Comparison of ENCODE assay signal across 1 cellular context in genomic region chr4:139704915-139705485, GRCh38.
TF ChIP-seq lines count a peak whose summit lies in the region.

No MANE protein-coding gene starts in this region.

TF ChIP-seq in H1, 55 proteins besides CTCF, POLR2A, EP300 and RAD21 (continued from another document):
- TF ChIP-seq ATF2 (IDR thresholded peaks at IDR 0.05; ENCODE audit: low read length) (no peak), ATF3 (IDR thresholded peaks at IDR 0.05; ENCODE audit: insufficient read depth, low read depth, low read length) (no peak), YY1 (IDR thresholded peaks at IDR 0.05; ENCODE audit: low read depth, low read length) (no peak), MAX (IDR thresholded peaks at IDR 0.05) (no peak), CHD7 (IDR thresholded peaks at IDR 0.05; ENCODE audit: insufficient replicate concordance, low read length) (no peak), SAP30 (IDR thresholded peaks at IDR 0.05; ENCODE audit: insufficient read depth, insufficient replicate concordance, low read length) (no peak), FOSL1 (IDR thresholded peaks at IDR 0.05; ENCODE audit: insufficient read depth, low read depth, low read length) (no peak), BCL11A (IDR thresholded peaks at IDR 0.05; ENCODE audit: low read depth in 2 of 2, low read length in 2 of 2) (no peak)
